Comparison of ENCODE assay signal across 26 cellular contexts in the genomic region with DNA sequence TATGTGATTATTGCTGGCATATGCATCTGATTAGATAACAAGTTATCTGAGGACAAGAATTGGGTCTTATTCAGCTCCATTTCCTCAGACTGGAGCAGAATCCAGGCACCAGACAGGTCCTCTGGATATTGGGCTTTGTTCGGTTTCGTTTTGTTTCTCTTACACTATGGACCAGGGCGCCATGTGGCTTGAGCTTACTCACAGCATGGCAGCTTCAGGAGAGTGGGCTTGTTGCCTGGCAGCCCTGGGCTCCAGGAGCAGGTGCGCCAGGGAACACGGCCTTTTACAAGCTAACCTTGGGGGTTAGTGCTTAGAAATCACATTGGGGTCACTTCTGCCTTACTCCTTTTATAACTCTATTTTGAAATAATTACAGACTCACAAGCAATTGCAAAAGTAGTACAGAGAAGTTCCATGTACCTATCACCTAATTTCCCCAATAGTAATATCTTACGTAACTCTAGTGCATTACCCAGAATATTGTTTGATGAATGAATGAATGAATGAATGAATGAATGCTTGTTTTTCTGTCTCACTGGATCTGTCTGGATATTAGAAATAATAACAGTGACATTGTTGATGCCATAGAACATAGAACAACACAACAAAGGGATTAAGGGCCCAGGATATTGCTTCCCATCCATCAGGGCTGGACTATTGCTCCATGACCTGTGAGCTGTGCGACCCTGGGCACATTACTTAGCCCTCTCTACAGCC. TPM values are rescaled to one million over a fixed set of nuclear protein-coding genes. Genes with fewer than 3 reads are reported as not detected.
A peak's percentile ranks its signal among the peaks of the same experiment; 100 is the strongest.
DNase-seq lines count a peak whose midpoint lies in the region; ATAC-seq, FAIRE-seq and TF ChIP-seq lines count a peak whose summit lies in the region.
"Had no signal": no experiment of that assay in that cellular context is flagged by ENCODE, and none has a peak within 500 bp of the region (broad histone marks: within the 10 kb centered on the region; RNA-seq: fewer than 3 reads in every experiment).

No MANE protein-coding gene starts in this region.

- H3K36me3 ChIP-seq in left ventricle myocardium inferior (no peaks in the 10 kb centered on the region), heart left ventricle (no peaks in the 10 kb centered on the region), kidney (ENCODE audit: control insufficient read depth in 1 of 2, insufficient read depth in 2 of 2, low read length in 2 of 2) (no peaks in the 10 kb centered on the region), upper lobe of right lung (no peaks in the 10 kb centered on the region)
- H3K36me3 ChIP-seq: SJSA1 had no signal

- peaks cover 4% of the 10 kb centered on the region for H3K36me3 Mint-ChIP-seq in central memory CD8-positive, alpha-beta T cell (ENCODE audit: insufficient read depth)
- H3K36me3 Mint-ChIP-seq: CD4-positive, alpha-beta memory T cell had no signal

- no peaks in the 10 kb centered on the region for H3K27me3 ChIP-seq in left ventricle myocardium inferior (ENCODE audit: low read depth)
- peaks cover 0 to 6% (median 0%) of the 10 kb centered on the region in 9 donors for H3K27me3 ChIP-seq in heart left ventricle
- no peaks in the 10 kb centered on the region for H3K27me3 ChIP-seq in upper lobe of right lung

- H3K4me1 ChIP-seq in left ventricle myocardium inferior (peaks cover 82% of the 10 kb centered on the region), heart left ventricle (peaks cover 17 to 91% (median 50%) of the 10 kb centered on the region in 12 donors), kidney (ENCODE audit: control insufficient read depth in 1 of 2, insufficient read depth in 1 of 2, low read depth in 1 of 2, low read length in 2 of 2) (peaks cover 15 to 33% of the 10 kb centered on the region in 2 donors), upper lobe of right lung (peaks cover 77% of the 10 kb centered on the region)
- H3K4me1 ChIP-seq: SJSA1 had no signal

- peak overlapping the region; percentile 30 for H3K27ac ChIP-seq in left ventricle myocardium inferior (replicated peaks)
- H3K27ac ChIP-seq in heart left ventricle, result peak overlapping the region in 1 of 12 donors; percentile 10
- no peak overlapping the region for H3K27ac ChIP-seq in kidney (ENCODE audit: low read depth in 2 of 2, low read length in 2 of 2)
- H3K27ac ChIP-seq in upper lobe of right lung, result peak overlapping the region; percentile 42
- H3K27ac ChIP-seq: BLaER1 treated with 17β-estradiol and CSF1 and Interleukin-3, amounts not matched to agents 10 nM and 100 nM; PC-9; SJSA1 had no signal

- peaks cover 8% of the 10 kb centered on the region for H3K27me3 Mint-ChIP-seq in central memory CD8-positive, alpha-beta T cell

- H3K4me3 ChIP-seq in left ventricle myocardium inferior (no peak overlapping the region), heart left ventricle (no peak overlapping the region), kidney (ENCODE audit: low read length in 2 of 2) (no peak overlapping the region), upper lobe of right lung (no peak overlapping the region)
- H3K4me3 ChIP-seq: BLaER1 treated with 17β-estradiol and CSF1 and Interleukin-3, amounts not matched to agents 10 nM and 100 nM; PC-9; SJSA1 had no signal

- H3K27ac Mint-ChIP-seq in central memory CD8-positive, alpha-beta T cell (ENCODE audit: low read depth), result peak overlapping the region; percentile 83

- intact Hi-C loops in left ventricle myocardium inferior (cut with micrococcal nuclease), result no loop called here
- intact Hi-C loops in heart left ventricle (cut with DNase I), result loop anchor here in 1 of 10 donors (2.0 to 10.0 kb wide), 2 partner anchors 157 to 525 kb away; no protein-coding TSS in a partner anchor
- intact Hi-C loops in kidney (cut with DNase I), result no loop called here
- intact Hi-C loops in upper lobe of right lung (cut with DNase I), result no loop called here

- H3K4me3 Mint-ChIP-seq in central memory CD8-positive, alpha-beta T cell, result peak overlapping the region; percentile 46

- TF ChIP-seq POLR2A in heart left ventricle (IDR thresholded peaks at IDR 0.05), result no peak

- ATAC-seq in heart left ventricle, result no peak
- ATAC-seq in central memory CD8-positive, alpha-beta T cell (replicated peaks; ENCODE audit: extremely low read depth, poor library complexity, severe bottlenecking), result no peak
- ATAC-seq in upper lobe of right lung, result no peak
- no peak for ATAC-seq in HG02623 (IDR thresholded peaks at IDR 0.05; ENCODE audit: unreplicated experiment)
- ATAC-seq: Right ventricle myocardium inferior had no signal

- 96 to 98% (median 97%) methylated on average over 7 of the region's 7 CpGs for WGBS in heart left ventricle, 4 donors

- no peak for FAIRE-seq in kidney (lab: Jason Lieb, UNC)
- FAIRE-seq: A204.1, GM12891, H54 had no signal

- peaks cover 70% of the 10 kb centered on the region for H3K4me1 Mint-ChIP-seq in central memory CD8-positive, alpha-beta T cell

- DNase-seq in left ventricle myocardium inferior, result no peak
- no peak for DNase-seq in heart left ventricle
- DNase-seq in central memory CD8-positive, alpha-beta T cell (ENCODE audit: low spot score in 2 of 2), result no peak
- DNase-seq in kidney, result peak; percentile 39
- no peak for DNase-seq in upper lobe of right lung
- no peak for DNase-seq in NCI-H1694 (lab: John Stamatoyannopoulos, UW)
- DNase-seq in HT-29 (ENCODE audit: low spot score), result no peak
- DNase-seq: AML-193, COR-L47, GDM1, KBM-7, MV-4-11, NCI-H1105, NCI-H1436 treated with DMSO at 0.1 percent for 48 hours, NCI-H2029, NCI-H446, NCI-H774, PC-9 had no signal

- H3K9me3 Mint-ChIP-seq in central memory CD8-positive, alpha-beta T cell, result no peaks in the 10 kb centered on the region

- TF ChIP-seq CTCF in left ventricle myocardium inferior (IDR thresholded peaks at IDR 0.05; ENCODE audit: borderline replicate concordance), result no peak
- TF ChIP-seq CTCF in heart left ventricle (IDR thresholded peaks at IDR 0.05), result no peak
- no peak for TF ChIP-seq CTCF in kidney (IDR thresholded peaks at IDR 0.05; ENCODE audit: borderline replicate concordance, extremely low read depth, insufficient read depth)
- no peak for TF ChIP-seq CTCF in upper lobe of right lung (IDR thresholded peaks at IDR 0.05)

- H3K9me3 ChIP-seq in left ventricle myocardium inferior (replicated peaks) (no peaks in the 10 kb centered on the region), heart left ventricle (no peaks in the 10 kb centered on the region), kidney (ENCODE audit: control insufficient read depth in 1 of 2, low read length in 2 of 2) (no peaks in the 10 kb centered on the region), upper lobe of right lung (no peaks in the 10 kb centered on the region)
- H3K9me3 ChIP-seq: BLaER1 treated with 17β-estradiol and CSF1 and Interleukin-3, amounts not matched to agents 10 nM and 100 nM; SJSA1 had no signal

- no peak overlapping the region for H3K9ac ChIP-seq in kidney (ENCODE audit: low read length in 2 of 2)
- H3K9ac ChIP-seq: BLaER1 treated with 17β-estradiol and CSF1 and Interleukin-3, amounts not matched to agents 10 nM and 100 nM had no signal

RNA-seq across cellular contexts. Expression of gene CMKLR1, which starts 39.0 kb away (rescaled TPM):
- total RNA-seq in left ventricle myocardium inferior, result 5.7 TPM
- total RNA-seq in heart left ventricle, result 10 to 100 TPM in 2 of 9 donors, 1 to 10 TPM in 7; 5.4 to 47.3 (median 8.2) TPM
- polyA plus RNA-seq in heart left ventricle, result 1 to 10 TPM; 2.0 to 4.1 TPM
- 25.7 TPM for total RNA-seq in kidney
- polyA plus RNA-seq in kidney (ENCODE audit: insufficient read depth, low read depth, low replicate concordance), result 6.1 TPM
- 29.1 TPM for total RNA-seq in upper lobe of right lung
- not detected in 2 replicates for total RNA-seq in HT-29 (2014; rRNA removed; shearing (Covaris generic))
- total RNA-seq: PC-9, SJSA1 had no signal

Comparison
In these comparisons a context has a peak if more than half of its experiments do, and no peak if none do; other contexts are left out.
1. H3K27ac ChIP-seq: peak in left ventricle myocardium inferior (single experiment) and upper lobe of right lung (single experiment); none in kidney (0 of 2).